In genomic region chr14:49961270-49962222, GRCh38 we compare ENCODE assay signal across 11 cellular contexts.
DNase-seq lines count a peak whose midpoint lies in the region; ATAC-seq lines count a peak whose summit lies in the region.
"Had no signal": no experiment of that assay in that cellular context is flagged by ENCODE, and none has a peak within 500 bp of the region (broad histone marks: within the 10 kb centered on the region; RNA-seq: fewer than 3 reads in every experiment).

No MANE protein-coding gene starts in this region.

- peak overlapping the region; percentile 75 for H3K27ac ChIP-seq in Karpas-422 (ENCODE audit: low read length)

- ATAC-seq in GM19395 (IDR thresholded peaks at IDR 0.05; ENCODE audit: unreplicated experiment): peak; percentile 37
- ATAC-seq in left colon: no peak

- no peaks in the 10 kb centered on the region for H3K27me3 ChIP-seq in Karpas-422 (ENCODE audit: low read length)

- peak overlapping the region; percentile 53 for H3K4me2 ChIP-seq in Karpas-422 (ENCODE audit: low read depth, low read length, poor library complexity, severe bottlenecking)

- no peaks in the 10 kb centered on the region for H3K9me2 ChIP-seq in Karpas-422 (replicated peaks; ENCODE audit: insufficient read depth, low read length)

- peak overlapping the region; percentile 80 for H2AFZ ChIP-seq in Karpas-422 (ENCODE audit: low read length)

- peaks cover 52% of the 10 kb centered on the region for H3K4me1 ChIP-seq in Karpas-422 (ENCODE audit: low read length)

- DNase-seq in EH (ENCODE audit: low read depth): peak; percentile 44
- DNase-seq in Karpas-422: peak; percentile 73
- peak; percentile 55 for DNase-seq in glomerular visceral epithelial cell (ENCODE audit: extremely low spot score)
- DNase-seq in G401 (ENCODE audit: low spot score): no peak
- no peak for DNase-seq in RKO (ENCODE audit: low spot score)
- no peak for DNase-seq in left colon
- no peak for DNase-seq in DMS114 treated with DMSO at 0.1 percent for 48 hours (lab: John Stamatoyannopoulos, UW; ENCODE audit: unreplicated experiment)
- DNase-seq: EL, NCI-H2227 treated with DMSO at 0.1 percent for 48 hours, nephron progenitor cell had no signal

- H3K9ac ChIP-seq in Karpas-422 (ENCODE audit: low read length): peak overlapping the region; percentile 37

- in situ Hi-C loops in G401 (cut with HindIII; ENCODE audit: low sequenced_read_pairs): no loop called here

- intact Hi-C loops in left colon (cut with DNase I, micrococcal nuclease): no loop called here

- no peaks in the 10 kb centered on the region for H3K36me3 ChIP-seq in Karpas-422 (ENCODE audit: insufficient read depth, low read length)

- H3K9me3 ChIP-seq in Karpas-422 (ENCODE audit: low read length): no peaks in the 10 kb centered on the region

- no peaks in the 10 kb centered on the region for H3K79me2 ChIP-seq in Karpas-422 (ENCODE audit: low read length)

- H3K4me3 ChIP-seq in Karpas-422 (ENCODE audit: low read length): peak overlapping the region; percentile 4; the same call in 1 of the 2 replicates

- no peaks in the 10 kb centered on the region for H4K20me1 ChIP-seq in Karpas-422 (ENCODE audit: insufficient read depth, low read depth, low read length)

Comparison
In these comparisons a context has a peak if more than half of its experiments do, and no peak if none do; other contexts are left out.
1. DNase-seq: peak in EH (single experiment), Karpas-422 (single experiment) and glomerular visceral epithelial cell (single experiment); none in G401 (single experiment), RKO (single experiment), left colon (0 of 2) and DMS114 treated with DMSO at 0.1 percent for 48 hours (single experiment).